ENCODE assay signal across 8 cellular contexts in genomic region chr1:244140420-244140819, GRCh38.
"Had no signal": no experiment of that assay in that cellular context is flagged by ENCODE, and none has a peak within 500 bp of the region (broad histone marks: within the 10 kb centered on the region; RNA-seq: fewer than 3 reads in every experiment).

No MANE protein-coding gene starts in this region.

- H2AFZ ChIP-seq: GM23248 had no signal

- H3K36me3 ChIP-seq: HAP-1 had no signal

- ATAC-seq: HCT116 had no signal

- H3K9me3 ChIP-seq: HAP-1 had no signal

- H3K27ac ChIP-seq: GM23248 had no signal

- H3K4me1 ChIP-seq: HAP-1 had no signal

- H3K9ac ChIP-seq: GM23248 had no signal

- FAIRE-seq: HTR-8/SVneo had no signal

- DNase-seq: GOT3, H7, IMR-90, KBM-7 had no signal

- H3K4me3 ChIP-seq: GM23248, HAP-1 had no signal
